Comparison of ENCODE assay signal across 12 cellular contexts in the genomic region with DNA sequence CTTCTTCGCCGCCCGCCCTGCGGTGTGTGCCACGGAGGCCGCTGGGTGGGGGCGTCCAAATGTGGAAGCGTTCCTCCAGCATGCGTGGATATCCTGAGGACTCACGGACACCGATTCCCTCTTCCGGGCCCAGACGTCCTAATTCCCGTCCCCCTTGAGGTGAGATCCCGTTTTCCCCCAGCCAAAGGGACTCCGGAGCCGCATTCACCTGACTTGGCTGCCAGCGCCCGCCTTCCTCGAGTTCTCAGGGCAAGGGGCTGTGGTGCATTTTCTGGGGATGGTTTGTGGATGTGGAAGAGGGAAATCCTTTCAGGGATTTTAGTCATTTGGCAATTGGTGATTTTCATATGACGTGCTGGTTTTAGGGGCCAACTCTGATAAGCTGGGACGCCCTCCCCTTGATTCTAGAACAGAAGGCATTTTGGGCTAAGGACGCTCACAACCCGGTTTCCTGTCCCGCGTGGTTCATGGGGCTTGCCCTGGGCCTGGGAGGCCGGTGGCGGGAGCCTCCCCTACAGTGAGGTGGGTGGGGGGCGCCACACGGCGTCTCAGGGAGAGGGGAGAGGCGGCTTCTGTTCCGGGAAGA.
A peak's percentile ranks its signal among the peaks of the same experiment; 100 is the strongest.
DNase-seq lines count a peak whose midpoint lies in the region; ATAC-seq and TF ChIP-seq lines count a peak whose summit lies in the region.
"Had no signal": no experiment of that assay in that cellular context is flagged by ENCODE, and none has a peak within 500 bp of the region (broad histone marks: within the 10 kb centered on the region; RNA-seq: fewer than 3 reads in every experiment).

No MANE protein-coding gene starts in this region.

- H3K9me3 ChIP-seq in neuronal stem cell (replicated peaks in 1 of 2; ENCODE audit: control insufficient read depth in 2 of 2, insufficient read depth in 1 of 2, low read depth in 1 of 2, low read length in 2 of 2) (peaks cover 0 to 2% of the 10 kb centered on the region in 2 donors), upper lobe of left lung (no peaks in the 10 kb centered on the region)

- no peak overlapping the region for H4K91ac ChIP-seq in neuronal stem cell (ENCODE audit: low read depth, low read length, poor library complexity)

- H3K4me3 ChIP-seq in iPS-11a (ENCODE audit: low read depth, low read length): peak overlapping the region; percentile 62
- peak overlapping the region; percentile 46 to 72 for H3K4me3 ChIP-seq in neuronal stem cell (ENCODE audit: low read length in 2 of 2)
- peak overlapping the region in 3 of 4 donors; percentile 11 to 39 (median 31) for H3K4me3 ChIP-seq in upper lobe of left lung

- intact Hi-C loops in Right ventricle myocardium superior (cut with DNase I): no loop called here
- intact Hi-C loops in Right ventricle myocardium inferior (cut with DNase I): no loop called here

- no peak overlapping the region for H3K14ac ChIP-seq in neuronal stem cell (ENCODE audit: low read length)

- H3K4ac ChIP-seq in neuronal stem cell (ENCODE audit: low read length): no peak overlapping the region

- no peaks in the 10 kb centered on the region for H3K79me1 ChIP-seq in neuronal stem cell (ENCODE audit: low read depth, low read length)

- H3K27me3 Mint-ChIP-seq in activated T-cell treated with anti-CD3 and anti-CD28 coated beads, Interleukin-2, amount 50 U/mL, for 72 hours (ENCODE audit: low read depth): peaks cover 40% of the 10 kb centered on the region

- no peak for TF ChIP-seq CTCF in upper lobe of left lung (IDR thresholded peaks at IDR 0.05)

- H3K36me3 Mint-ChIP-seq in activated T-cell treated with anti-CD3 and anti-CD28 coated beads, Interleukin-2, amount 50 U/mL, for 72 hours (ENCODE audit: insufficient read depth in 2 of 2): peaks cover 0 to 2% of the 10 kb centered on the region in 2 donors

- H4K8ac ChIP-seq in neuronal stem cell (ENCODE audit: low read depth, low read length): peak overlapping the region; percentile 29

- ATAC-seq in Right ventricle myocardium superior (ENCODE audit: poor library complexity) (peak; percentile 41), Right ventricle myocardium inferior (no peak), upper lobe of left lung (ENCODE audit: low FRiP score in 2 of 2) (no peak)
- no peak for ATAC-seq in activated T-cell treated with anti-CD3 and anti-CD28 coated beads, Interleukin-2, amount 50 U/mL, for 72 hours (replicated peaks in 1 of 2)

- peak overlapping the region; percentile 71 for H2BK15ac ChIP-seq in neuronal stem cell (ENCODE audit: low read length)

- no peak for TF ChIP-seq POLR2A in upper lobe of left lung (IDR thresholded peaks at IDR 0.05)

- peak overlapping the region; percentile 61 for H3K18ac ChIP-seq in neuronal stem cell (ENCODE audit: low read length)

- H3K4me1 Mint-ChIP-seq in activated T-cell treated with anti-CD3 and anti-CD28 coated beads, Interleukin-2, amount 50 U/mL, for 72 hours (ENCODE audit: low read depth): no peaks in the 10 kb centered on the region

- peaks cover 0 to 2% of the 10 kb centered on the region in 2 donors for H3K4me1 ChIP-seq in neuronal stem cell (ENCODE audit: control insufficient read depth in 2 of 2, insufficient read depth in 1 of 2, low read depth in 1 of 2, low read length in 2 of 2)
- H3K4me1 ChIP-seq in upper lobe of left lung: peaks cover 0 to 14% (median 9%) of the 10 kb centered on the region in 4 donors

- no peak overlapping the region for H2BK5ac ChIP-seq in neuronal stem cell (ENCODE audit: low read length)

- no peak for DNase-seq in Right ventricle myocardium superior
- no peak for DNase-seq in Right ventricle myocardium inferior (ENCODE audit: missing footprints)
- no peak for DNase-seq in neuronal stem cell (ENCODE audit: low spot score)
- peak in 1 of 2 donors; percentile 48 for DNase-seq in upper lobe of left lung
- DNase-seq in activated T-cell treated with anti-CD3 and anti-CD28 coated beads, Interleukin-2, amount 50 U/mL, for 72 hours: no peak
- DNase-seq in effector CD8-positive, alpha-beta T cell (lab: John Stamatoyannopoulos, UW): no peak
- no peak for DNase-seq in activated naive CD4-positive, alpha-beta T cell treated with Interleukin-2 at 50 U/mL for 16 hours
- DNase-seq: activated CD4-positive, alpha-beta T cell treated with anti-CD3 and anti-CD28 coated beads, Interleukin-2, amount 50 U/mL, for 1 hour; COR-L47; NCI-H1105 treated with DMSO at 0.1 percent for 48 hours; NCI-H510A had no signal

- peak overlapping the region; percentile 94 for H2AFZ ChIP-seq in neuronal stem cell (ENCODE audit: low read length)

- TF ChIP-seq EP300 in upper lobe of left lung (IDR thresholded peaks at IDR 0.05): no peak

- no peak overlapping the region for H3K4me3 Mint-ChIP-seq in activated T-cell treated with anti-CD3 and anti-CD28 coated beads, Interleukin-2, amount 50 U/mL, for 72 hours

- H3K36me3 ChIP-seq in neuronal stem cell (replicated peaks in 1 of 2; ENCODE audit: control insufficient read depth in 2 of 2, insufficient read depth in 2 of 2, low read length in 2 of 2): no peaks in the 10 kb centered on the region
- H3K36me3 ChIP-seq in upper lobe of left lung: no peaks in the 10 kb centered on the region

- no peak overlapping the region for H3K23ac ChIP-seq in neuronal stem cell (ENCODE audit: low read depth, low read length, poor library complexity)

- peaks cover 0 to 61% (median 15%) of the 10 kb centered on the region in 3 experiments for H3K27me3 ChIP-seq in neuronal stem cell (ENCODE audit: control insufficient read depth in 3 of 3, insufficient read depth in 3 of 3, low read depth in 1 of 3, low read length in 3 of 3)
- peaks cover 0 to 17% (median 8%) of the 10 kb centered on the region in 4 donors for H3K27me3 ChIP-seq in upper lobe of left lung

- no peak overlapping the region for H3K27ac ChIP-seq in neuronal stem cell (replicated peaks; ENCODE audit: low read length)
- H3K27ac ChIP-seq in upper lobe of left lung: no peak overlapping the region

- H2AK5ac ChIP-seq in neuronal stem cell (ENCODE audit: low read depth, low read length): no peak overlapping the region

- H3K27ac Mint-ChIP-seq in activated T-cell treated with anti-CD3 and anti-CD28 coated beads, Interleukin-2, amount 50 U/mL, for 72 hours: no peak overlapping the region

- WGBS in neuronal stem cell (ENCODE audit: extremely low coverage in 2 of 2, insufficient read length in 2 of 2, insufficient replicate concordance in 1 of 2), 2 donors: no CpG with 5 or more reads among the region's 33 CpGs
- 18 to 29% methylated on average over 9 to 32 of the region's 33 CpGs for WGBS in upper lobe of left lung, 2 donors

- H2BK12ac ChIP-seq in neuronal stem cell (ENCODE audit: low read length): no peak overlapping the region

- H3K9ac ChIP-seq in neuronal stem cell (ENCODE audit: low read depth, low read length, poor library complexity): no peak overlapping the region

- peak overlapping the region; percentile 60 for H3K4me2 ChIP-seq in neuronal stem cell (ENCODE audit: insufficient read depth, low read length, poor library complexity, severe bottlenecking)

- peaks cover 4 to 8% of the 10 kb centered on the region in 2 donors for H3K9me3 Mint-ChIP-seq in activated T-cell treated with anti-CD3 and anti-CD28 coated beads, Interleukin-2, amount 50 U/mL, for 72 hours

- no peak overlapping the region for H2BK120ac ChIP-seq in neuronal stem cell (ENCODE audit: low read depth, low read length)
